In the genomic region with DNA sequence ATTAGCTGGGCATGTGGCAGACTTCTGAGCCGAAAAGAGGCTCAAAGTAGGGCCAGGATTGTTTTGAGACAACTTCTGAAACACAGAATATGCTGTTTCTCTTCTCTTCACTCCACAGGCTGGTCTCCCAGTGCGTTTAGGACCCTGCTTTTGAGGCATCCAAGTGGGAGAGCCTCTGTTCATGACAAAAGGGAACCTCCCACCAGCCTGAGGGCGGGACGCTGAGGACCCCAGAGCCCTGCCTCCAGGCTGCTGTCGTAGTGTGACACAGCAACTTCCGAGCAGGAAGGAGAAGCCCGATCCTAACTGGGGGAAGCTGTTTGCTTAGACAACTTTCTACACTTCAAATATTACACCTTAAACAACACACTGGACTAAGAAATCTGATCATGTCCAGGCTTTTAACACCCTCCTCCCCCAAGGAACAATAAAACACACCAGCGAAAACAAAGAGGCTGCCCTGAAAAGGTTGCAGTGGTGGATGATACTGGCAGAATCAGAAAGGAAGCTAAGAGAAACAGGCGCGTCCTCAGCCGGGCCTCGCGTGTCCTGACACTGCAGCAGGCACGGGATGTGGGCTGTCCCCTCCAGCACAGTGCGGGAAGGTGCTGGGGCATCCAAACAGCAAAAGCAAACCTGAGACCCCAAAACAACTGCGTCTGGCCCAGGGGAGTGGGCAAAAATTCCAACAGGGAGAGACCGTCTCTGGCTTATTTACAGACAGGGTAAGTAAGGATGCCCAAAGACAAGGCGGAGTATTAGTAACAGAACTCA, we compare ENCODE assay signal across 8 cellular contexts. TPM values are rescaled to one million over a fixed set of nuclear protein-coding genes. Genes with fewer than 3 reads are reported as not detected.
DNase-seq lines count a peak whose midpoint lies in the region; ATAC-seq and FAIRE-seq lines count a peak whose summit lies in the region.

No MANE protein-coding gene starts in this region.

- 3% methylated on average over 18 of the region's 18 CpGs for WGBS in right cardiac atrium

- no peaks in the 10 kb centered on the region for H3K36me3 ChIP-seq in rectal smooth muscle tissue (ENCODE audit: control insufficient read depth, insufficient read depth, low read length)

- H3K9me3 ChIP-seq in right cardiac atrium (ENCODE audit: control insufficient read depth, low read length), result no peaks in the 10 kb centered on the region

- H3K4me1 ChIP-seq in right cardiac atrium (ENCODE audit: control insufficient read depth, insufficient read depth, low read length) (peaks cover 14% of the 10 kb centered on the region), rectal smooth muscle tissue (ENCODE audit: control insufficient read depth, insufficient read depth, low read length) (peaks cover 27% of the 10 kb centered on the region)

- ATAC-seq in GM19463 (IDR thresholded peaks at IDR 0.05; ENCODE audit: unreplicated experiment) (peak; percentile 54), HG03565 (IDR thresholded peaks at IDR 0.05; ENCODE audit: unreplicated experiment) (peak; percentile 30), right cardiac atrium (peak; percentile 94 to 96)

- DNase-seq in DMS 273 treated with DMSO at 0.1 percent for 48 hours (lab: John Stamatoyannopoulos, UW) (peak; percentile 9), RCC 7860 (ENCODE audit: low spot score) (peak; percentile 67), anterior cingulate cortex (lab: John Stamatoyannopoulos, UW) (peak in 32 of 58 donors; percentile 13 to 71 (median 38)), right cardiac atrium (peak; percentile 85 to 94 (median 91)), NCI-H1092 (lab: John Stamatoyannopoulos, UW) (no peak)

- no peaks in the 10 kb centered on the region for H3K27me3 ChIP-seq in right cardiac atrium (ENCODE audit: control insufficient read depth, insufficient read depth)
- no peaks in the 10 kb centered on the region for H3K27me3 ChIP-seq in rectal smooth muscle tissue (ENCODE audit: control insufficient read depth, insufficient read depth, low read length)

- intact Hi-C loops in right cardiac atrium (cut with DNase I), result loop anchor here (5.0 to 10.0 kb wide), 3 partner anchors 37 to 223 kb away; no protein-coding TSS in a partner anchor

- FAIRE-seq in RCC 7860 (lab: Jason Lieb, UNC), result peak; percentile 59

- peak overlapping the region; percentile 27 for H3K9ac ChIP-seq in rectal smooth muscle tissue (ENCODE audit: low read length)

- H3K27ac ChIP-seq in right cardiac atrium (ENCODE audit: low read length), result peak overlapping the region; percentile 94
- peak overlapping the region; percentile 94 for H3K27ac ChIP-seq in rectal smooth muscle tissue (ENCODE audit: low read depth, low read length)

- peak overlapping the region; percentile 44 for H3K4me3 ChIP-seq in right cardiac atrium (ENCODE audit: low read length)
- peak overlapping the region; percentile 69 for H3K4me3 ChIP-seq in rectal smooth muscle tissue (ENCODE audit: low read length)

RNA-seq across cellular contexts. Expression of gene SERTAD2, which starts 9.3 kb away (rescaled TPM):
- total RNA-seq in right cardiac atrium, result 10 to 100 TPM; 17.9 to 25.4 (median 20.0) TPM
- polyA plus RNA-seq in right cardiac atrium, result 8.2 TPM

Comparison
In these comparisons a context has a peak if more than half of its experiments do, and no peak if none do; other contexts are left out.
1. ATAC-seq: peak in every context shown above with its lines; median percentile 95 in right cardiac atrium; 54 in GM19463; 30 in HG03565.